23 cellular contexts compared by ENCODE assay signal in the genomic region with DNA sequence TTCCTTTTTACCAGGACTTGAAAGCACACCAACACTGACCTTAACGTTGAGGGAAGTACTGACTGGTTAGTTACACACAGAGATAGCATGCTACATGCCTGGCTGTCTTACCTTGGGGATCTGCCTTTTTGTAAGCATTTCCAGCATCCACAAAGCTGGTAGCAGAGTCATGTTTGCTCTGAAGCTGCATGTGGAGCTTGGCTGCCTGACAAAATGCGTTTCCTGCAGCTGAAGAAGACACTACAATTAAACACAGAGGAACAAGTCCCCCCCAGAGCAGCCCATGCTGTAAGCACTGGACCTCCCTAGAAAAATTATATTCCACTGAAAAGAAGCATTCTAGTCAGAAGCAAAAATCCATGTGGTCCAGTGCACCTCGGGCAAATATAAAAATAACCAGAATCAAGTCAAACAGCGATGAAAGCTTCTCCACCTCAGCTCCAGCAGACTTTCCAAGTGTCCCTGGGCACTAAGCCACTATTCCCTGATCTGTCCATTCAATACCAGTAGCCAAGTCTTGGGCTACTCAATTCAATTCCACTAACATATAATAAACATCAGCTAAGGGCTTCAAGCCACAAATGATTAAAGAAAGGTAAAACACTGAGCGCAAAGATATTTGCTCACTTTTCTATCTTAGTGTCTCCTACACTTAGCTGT. TPM values are rescaled to one million over a fixed set of nuclear protein-coding genes. Genes with fewer than 3 reads are reported as not detected.
DNase-seq lines count a peak whose midpoint lies in the region; ATAC-seq, FAIRE-seq and TF ChIP-seq lines count a peak whose summit lies in the region.
"Had no signal": no experiment of that assay in that cellular context is flagged by ENCODE, and none has a peak within 500 bp of the region (broad histone marks: within the 10 kb centered on the region; RNA-seq: fewer than 3 reads in every experiment).

No MANE protein-coding gene starts in this region.

- no peak overlapping the region for H2AK9ac ChIP-seq in IMR-90 (replicated peaks; ENCODE audit: low read depth, low read length, poor library complexity)

- no peak for ATAC-seq in IMR-90 (ENCODE audit: low read depth)
- ATAC-seq: activated CD4-positive, CD25-positive, alpha-beta regulatory T cell treated with anti-CD3 and anti-CD28 coated beads, Interleukin-2, amount 50 U/mL, for 24 hours; T-cell had no signal

- peak overlapping the region; percentile 45; the same call in 1 of the 2 replicates for H3K4ac ChIP-seq in IMR-90 (ENCODE audit: low read depth, low read length)

- intact Hi-C loops in IMR-90 (cut with micrococcal nuclease) = no loop called here
- intact Hi-C loops in adrenal gland (cut with DNase I) = no loop called here

- POLR2A ChIA-PET in IMR-90 (lab: Charles Lee; ENCODE audit: unreplicated experiment) = no interaction called here

- H3K27ac ChIP-seq in IMR-90 (ENCODE audit: insufficient read depth, low read length) (no peak overlapping the region), adrenal gland (peak overlapping the region in 3 of 5 donors; percentile 23 to 45 (median 26))
- H3K27ac ChIP-seq: thoracic aorta had no signal

- no peak overlapping the region for H4K91ac ChIP-seq in IMR-90 (ENCODE audit: insufficient read depth, low read depth, low read length)

- TF ChIP-seq POLR2A in IMR-90 (IDR thresholded peaks at IDR 0.05; ENCODE audit: low read depth, low read length) (no peak), adrenal gland (IDR thresholded peaks at IDR 0.05) (no peak)

- H4K8ac ChIP-seq in IMR-90 (ENCODE audit: low read depth in 2 of 2, low read length in 2 of 2) = no peak overlapping the region

- no peaks in the 10 kb centered on the region; the same call in 1 of the 2 replicates for H4K20me1 ChIP-seq in IMR-90 (ENCODE audit: insufficient read depth, low read length)

- no peak overlapping the region for H4K5ac ChIP-seq in IMR-90 (ENCODE audit: low read depth, low read length)

- H3K27ac Mint-ChIP-seq in glutamatergic neuron (ENCODE audit: unreplicated experiment) = peak overlapping the region; percentile 43
- H3K27ac Mint-ChIP-seq: CD4-positive, alpha-beta T cell; mesothelial cell of epicardium had no signal

- TF ChIP-seq RAD21 in IMR-90 (IDR thresholded peaks at IDR 0.05; ENCODE audit: low read length) = no peak

- H3K36me3 Mint-ChIP-seq in glutamatergic neuron (ENCODE audit: unreplicated experiment) = peaks cover 7% of the 10 kb centered on the region

- H2AFZ ChIP-seq in IMR-90 (replicated peaks; ENCODE audit: low read length, poor library complexity) = no peak overlapping the region

- DNase-seq in COR-L47 (lab: John Stamatoyannopoulos, UW) (peak; percentile 48), IMR-90 (peak; percentile 21), adrenal gland (peak in 2 of 7 donors; percentile 34 to 35), glutamatergic neuron (no peak), hypothalamus (lab: John Stamatoyannopoulos, UW) (no peak), D721Med (ENCODE audit: insufficient read length, low spot score) (no peak), GM19240 (ENCODE audit: insufficient read length, low spot score) (no peak)
- DNase-seq: activated naive CD8-positive, alpha-beta T cell treated with anti-CD3 and anti-CD28 coated beads, Interleukin-2, amount 50 U/mL, for 24 hours; CD4-positive, alpha-beta T cell; islet precursor cell; NCI-H1694; NCI-H748 treated with DMSO at 0.1 percent for 48 hours; stimulated activated CD4-positive, alpha-beta T cell treated with anti-CD3 and anti-CD28 coated beads, Interleukin-4, amount 100 ng/mL, for 1 hour; stimulated activated CD8-positive, alpha-beta memory T cell treated with anti-CD3 and anti-CD28 coated beads, Interleukin-4, amount 100 ng/mL, for 48 hours; T-cell had no signal

- dilution Hi-C loops in IMR-90 (cut with HindIII; ENCODE audit: low sequenced_read_pairs, unreplicated experiment) = no loop called here

- TF ChIP-seq CTCF in IMR-90 (conservative IDR thresholded peaks at IDR 0.05; ENCODE audit: low read depth, low read length) = no peak
- TF ChIP-seq CTCF in adrenal gland (IDR thresholded peaks at IDR 0.05) = no peak
- no peak for TF ChIP-seq CTCF in glutamatergic neuron (IDR thresholded peaks at IDR 0.05; ENCODE audit: partially characterized antibody, unreplicated experiment)
- no peak for TF ChIP-seq CTCF in D721Med (IDR thresholded peaks at IDR 0.05; ENCODE audit: insufficient read depth, missing control alignments)

- no peak overlapping the region for H3K4me2 ChIP-seq in IMR-90 (ENCODE audit: low read depth, low read length)

- no peak for FAIRE-seq in D721Med (lab: Jason Lieb, UNC)
- FAIRE-seq: colon had no signal

- H3K23ac ChIP-seq in IMR-90 (ENCODE audit: low read depth, low read length) = no peak overlapping the region

- H3K18ac ChIP-seq in IMR-90 (ENCODE audit: low read depth, low read length) = no peak overlapping the region

- H3K9me1 ChIP-seq in IMR-90 (ENCODE audit: insufficient read depth, low read length) = peaks cover 17% of the 10 kb centered on the region

- H3K9me3 ChIP-seq in IMR-90 (ENCODE audit: control insufficient read depth, insufficient read depth, low read length) (no peaks in the 10 kb centered on the region), adrenal gland (replicated peaks in 1 of 3) (no peaks in the 10 kb centered on the region)
- H3K9me3 ChIP-seq: neutrophil, thoracic aorta had no signal

- H2BK20ac ChIP-seq in IMR-90 (ENCODE audit: low read depth, low read length) = no peak overlapping the region

- H3K56ac ChIP-seq in IMR-90 (ENCODE audit: extremely low read depth, insufficient read depth, low read length) = no peak overlapping the region

- H3K4me1 Mint-ChIP-seq in glutamatergic neuron (ENCODE audit: low read depth, unreplicated experiment) = peaks cover 33% of the 10 kb centered on the region
- H3K4me1 Mint-ChIP-seq: mesothelial cell of epicardium had no signal

- in situ Hi-C loops in IMR-90 (cut with MboI; ENCODE audit: low sequenced_read_pairs) = no loop called here

- no peak overlapping the region for H2BK120ac ChIP-seq in IMR-90 (ENCODE audit: low read depth, low read length)

- H3K4me3 ChIP-seq in IMR-90 (ENCODE audit: insufficient read depth, low read depth, low read length) = no peak overlapping the region
- H3K4me3 ChIP-seq in adrenal gland = no peak overlapping the region
- H3K4me3 ChIP-seq: thoracic aorta had no signal

- no peaks in the 10 kb centered on the region for H3K27me3 ChIP-seq in IMR-90 (ENCODE audit: control insufficient read depth, insufficient read depth, low read length)
- no peaks in the 10 kb centered on the region for H3K27me3 ChIP-seq in adrenal gland
- H3K27me3 ChIP-seq: neutrophil had no signal

- H3K4me1 ChIP-seq in IMR-90 (ENCODE audit: control insufficient read depth, insufficient read depth, low read length) = peaks cover 3% of the 10 kb centered on the region; the same call in 1 of the 2 replicates
- H3K4me1 ChIP-seq in adrenal gland (replicated peaks in 1 of 2) = peaks cover 25 to 41% of the 10 kb centered on the region in 2 donors

- peaks cover 26% of the 10 kb centered on the region for H3K36me3 ChIP-seq in IMR-90 (ENCODE audit: control insufficient read depth, insufficient read depth, low read length)
- peaks cover 0 to 30% of the 10 kb centered on the region in 2 donors for H3K36me3 ChIP-seq in adrenal gland (replicated peaks in 1 of 2)

- no TSS peak for BruUV-seq in IMR-90 (replicated peaks; lab: Mats Ljungman, UMichigan)

- H3K27me3 Mint-ChIP-seq in glutamatergic neuron (ENCODE audit: unreplicated experiment) = peaks cover 6% of the 10 kb centered on the region
- H3K27me3 Mint-ChIP-seq: activated naive CD8-positive, alpha-beta T cell treated with anti-CD3 and anti-CD28 coated beads, Interleukin-2, amount 50 U/mL, for 24 hours; CD4-positive, alpha-beta T cell; T-cell had no signal

- H2BK5ac ChIP-seq in IMR-90 (ENCODE audit: low read depth, low read length, poor library complexity, severe bottlenecking) = no peak overlapping the region

- H3K4me3 Mint-ChIP-seq in glutamatergic neuron (ENCODE audit: unreplicated experiment) = no peak overlapping the region
- H3K4me3 Mint-ChIP-seq: CD4-positive, alpha-beta T cell; mesothelial cell of epicardium; T-cell had no signal

- WGBS in IMR-90 (ENCODE audit: extremely low coverage in 2 of 2, insufficient read length in 1 of 2), 2 experiments = 91% methylated on average over 3 of the region's 5 CpGs; no CpG with 5 or more reads in 1 of the 2 experiments
- WGBS in adrenal gland, 4 donors = 33 to 55% (median 45%) methylated on average over 5 of the region's 5 CpGs

- H3K9ac ChIP-seq in IMR-90 (ENCODE audit: low read depth, low read length) = no peak overlapping the region

- 0 out of 2 replicates have a peak overlapping the region, but pooled peaks have one; percentile 14 for H3K14ac ChIP-seq in IMR-90 (replicated peaks; ENCODE audit: low read depth, low read length)

- H3K79me1 ChIP-seq in IMR-90 (ENCODE audit: low read depth in 1 of 2, low read length in 2 of 2) = peaks cover 32 to 57% of the 10 kb centered on the region in 2 experiments

- H2AK5ac ChIP-seq in IMR-90 (ENCODE audit: low read depth, low read length) = no peak overlapping the region

- CTCF ChIA-PET in IMR-90 (lab: Yijun Ruan, JAX) = no interaction called here

- H3K9me3 Mint-ChIP-seq in glutamatergic neuron (ENCODE audit: unreplicated experiment) = peaks cover 3% of the 10 kb centered on the region
- H3K9me3 Mint-ChIP-seq: activated naive CD8-positive, alpha-beta T cell treated with anti-CD3 and anti-CD28 coated beads, Interleukin-2, amount 50 U/mL, for 24 hours; CD4-positive, alpha-beta T cell; mesothelial cell of epicardium; T-cell had no signal

- no peak overlapping the region for H2BK15ac ChIP-seq in IMR-90 (ENCODE audit: low read depth, low read length)

RNA-seq across cellular contexts. Expression of a gene that starts 24.2 kb away (rescaled TPM):
- total RNA-seq in IMR-90 (2012; rRNA removed) (3.9 and 5.2 TPM in 2 replicates), adrenal gland (10 to 100 TPM; 13.8 to 24.8 (median 20.2) TPM), glutamatergic neuron (ENCODE audit: unreplicated experiment) (74.1 TPM)
- polyA plus RNA-seq in IMR-90 (2012; rRNA removed) (2.8 and 4.4 TPM in 2 replicates), adrenal gland (10 to 100 TPM; 11.8 to 26.8 (median 17.0) TPM)
- 0.96 and 1.2 TPM in 2 replicates for polyA plus RNA-seq in IMR-90 (2012; cell fraction: cytosol; rRNA removed)
- polyA plus RNA-seq in IMR-90 (2012; cell fraction: nucleus; rRNA removed; ENCODE audit: low replicate concordance) = 6.0 and 19.9 TPM in 2 replicates

RNA-seq across cellular contexts. Expression of a gene that starts 35.1 kb away (rescaled TPM):
- total RNA-seq in IMR-90 (2012; rRNA removed) = 23.7 and 30.3 TPM in 2 replicates
- 24.7 and 25.7 TPM in 2 replicates for polyA plus RNA-seq in IMR-90 (2012; rRNA removed)
- 8.8 and 10.2 TPM in 2 replicates for polyA plus RNA-seq in IMR-90 (2012; cell fraction: cytosol; rRNA removed)
- 31.4 and 48.4 TPM in 2 replicates for polyA plus RNA-seq in IMR-90 (2012; cell fraction: nucleus; rRNA removed; ENCODE audit: low replicate concordance)
- 10 to 100 TPM; 11.1 to 31.7 (median 21.1) TPM for total RNA-seq in adrenal gland
- 10 to 100 TPM in 1 of 3 donors, 1 to 10 TPM in 2; 8.0 to 19.5 (median 8.2) TPM for polyA plus RNA-seq in adrenal gland
- 28.3 TPM for total RNA-seq in glutamatergic neuron (ENCODE audit: unreplicated experiment)

RNA-seq across cellular contexts. Expression of a gene that starts 42.4 kb away (rescaled TPM):
- total RNA-seq in IMR-90 (2012; rRNA removed) = not detected in 2 replicates
- not detected in 2 replicates for polyA plus RNA-seq in IMR-90 (2012; rRNA removed)
- polyA plus RNA-seq in IMR-90 (2012; cell fraction: cytosol; rRNA removed) = not detected in 2 replicates
- not detected in 2 replicates for polyA plus RNA-seq in IMR-90 (2012; cell fraction: nucleus; rRNA removed; ENCODE audit: low replicate concordance)
- total RNA-seq in adrenal gland = not detected
- not detected for polyA plus RNA-seq in adrenal gland
- total RNA-seq in glutamatergic neuron (ENCODE audit: unreplicated experiment) = not detected
- total RNA-seq: CD4-positive, alpha-beta T cell; Daoy; epithelial cell of proximal tubule; HT-29; mesothelial cell of epicardium; T-cell; thoracic aorta had no signal

RNA-seq across cellular contexts. Expression of a gene that starts 46.5 kb away (rescaled TPM):
- 25.5 and 25.8 TPM in 2 replicates for total RNA-seq in IMR-90 (2012; rRNA removed)
- 23.6 and 27.0 TPM in 2 replicates for polyA plus RNA-seq in IMR-90 (2012; rRNA removed)
- polyA plus RNA-seq in IMR-90 (2012; cell fraction: cytosol; rRNA removed) = 23.5 and 23.8 TPM in 2 replicates
- 12.7 and 21.3 TPM in 2 replicates for polyA plus RNA-seq in IMR-90 (2012; cell fraction: nucleus; rRNA removed; ENCODE audit: low replicate concordance)
- total RNA-seq in adrenal gland = 10 to 100 TPM; 11.1 to 43.8 (median 20.3) TPM
- 10 to 100 TPM in 2 of 3 donors, 1 to 10 TPM in 1; 9.2 to 17.0 (median 15.5) TPM for polyA plus RNA-seq in adrenal gland
- total RNA-seq in glutamatergic neuron (ENCODE audit: unreplicated experiment) = 12.6 TPM

RNA-seq across cellular contexts. Expression of a gene that starts 55.6 kb away (rescaled TPM):
- total RNA-seq in IMR-90 (2012; rRNA removed) (not detected in 2 replicates), adrenal gland (not detected), glutamatergic neuron (ENCODE audit: unreplicated experiment) (not detected)
- polyA plus RNA-seq in IMR-90 (2012; rRNA removed) (not detected in 2 replicates), adrenal gland (not detected)
- not detected in 2 replicates for polyA plus RNA-seq in IMR-90 (2012; cell fraction: cytosol; rRNA removed)
- not detected in 2 replicates for polyA plus RNA-seq in IMR-90 (2012; cell fraction: nucleus; rRNA removed; ENCODE audit: low replicate concordance)
- total RNA-seq: CD4-positive, alpha-beta T cell; Daoy; epithelial cell of proximal tubule; HT-29; mesothelial cell of epicardium; T-cell; thoracic aorta had no signal

Comparison
In these comparisons a context has a peak if more than half of its experiments do, and no peak if none do; other contexts are left out.
1. DNase-seq: peak in COR-L47 (single experiment) and IMR-90 (single experiment); none in glutamatergic neuron (single experiment), hypothalamus (0 of 51), D721Med (single experiment) and GM19240 (single experiment).